Comparison of ENCODE assay signal across 19 cellular contexts in genomic region chr1:190376067-190376466, GRCh38.
"Had no signal": no experiment of that assay in that cellular context is flagged by ENCODE, and none has a peak within 500 bp of the region (broad histone marks: within the 10 kb centered on the region; RNA-seq: fewer than 3 reads in every experiment).

No MANE protein-coding gene starts in this region.

- H3K4me3 ChIP-seq: cardiac muscle cell, esophagus squamous epithelium, lower lobe of right lung, testis had no signal

- H3K27me3 ChIP-seq: cardiac muscle cell, esophagus squamous epithelium, neutrophil, testis had no signal

- DNase-seq: activated CD4-positive, CD25-positive, alpha-beta regulatory T cell treated with anti-CD3 and anti-CD28 coated beads, Interleukin-2, amount 50 U/mL, for 72 hours; activated CD8-positive, alpha-beta memory T cell treated with anti-CD3 and anti-CD28 coated beads for 24 hours; activated CD8-positive, alpha-beta memory T cell treated with anti-CD3 and anti-CD28 coated beads, Interleukin-2, amount 50 U/mL, for 48 hours; activated effector memory CD4-positive, alpha-beta T cell treated with anti-CD3 and anti-CD28 coated beads, Interleukin-2, amount 50 U/mL, for 16 hours; activated naive CD4-positive, alpha-beta T cell treated with anti-CD3 and anti-CD28 coated beads, Interleukin-2, amount 50 U/mL, for 16 hours; activated T-cell treated with anti-CD3 and anti-CD28 coated beads, Interleukin-2, amount 50 U/mL, for 48 hours; effector memory CD8-positive, alpha-beta T cell; esophagus squamous epithelium; head of caudate nucleus; lower lobe of right lung; stimulated activated CD4-positive, alpha-beta T cell treated with anti-CD3 and anti-CD28 coated beads, Interleukin-4, amount 100 ng/mL, for 4 hours; testis had no signal

- H3K79me2 ChIP-seq: parathyroid adenoma had no signal

- H3K4me1 ChIP-seq: esophagus squamous epithelium, lower lobe of right lung, parathyroid adenoma, testis had no signal

- H3K36me3 ChIP-seq: cardiac muscle cell, esophagus squamous epithelium, lower lobe of right lung, neutrophil had no signal

- H3K27ac ChIP-seq: cardiac muscle cell, esophagus squamous epithelium, lower lobe of right lung, neutrophil, parathyroid adenoma, testis, VCaP had no signal

- H3K9ac ChIP-seq: parathyroid adenoma had no signal

- ATAC-seq: effector memory CD8-positive, alpha-beta T cell; lower lobe of right lung; natural killer cell treated with Interleukin-12 subunit alpha and Interleukin-12 subunit beta and Interleukin-15 and Interleukin-18, amount 100 ng/mL, for 72 hours; sciatic nerve; stimulated activated memory B cell treated with anti-CD40 and anti-IgM and Interleukin-4, amounts not matched to agents 10 μg/mL and 1 μg/mL and 100 μg/mL, for 72 hours had no signal

- H2AFZ ChIP-seq: parathyroid adenoma had no signal

- H3K9me3 ChIP-seq: esophagus squamous epithelium, lower lobe of right lung, neutrophil, testis had no signal
